ENCODE assay signal across 8 cellular contexts in genomic region chr10:104711167-104711765, GRCh38.
"Had no signal": no experiment of that assay in that cellular context is flagged by ENCODE, and none has a peak within 500 bp of the region (broad histone marks: within the 10 kb centered on the region; RNA-seq: fewer than 3 reads in every experiment).

No MANE protein-coding gene starts in this region.

- H3K4me1 ChIP-seq: psoas muscle had no signal

- H3K4me3 ChIP-seq: psoas muscle had no signal

- H3K27ac ChIP-seq: psoas muscle had no signal

- DNase-seq: activated CD4-positive, alpha-beta T cell treated with anti-CD3 and anti-CD28 coated beads for 36 hours; activated CD8-positive, alpha-beta memory T cell treated with anti-CD3 and anti-CD28 coated beads, Interleukin-2, amount 50 U/mL, for 4 hours; activated CD8-positive, alpha-beta T cell treated with anti-CD3 and anti-CD28 coated beads for 36 hours; effector memory CD8-positive, alpha-beta T cell; hippocampal formation; natural killer cell; psoas muscle; stimulated activated CD4-positive, alpha-beta T cell treated with anti-CD3 and anti-CD28 coated beads, Interleukin-4, amount 100 ng/mL, for 1 hour had no signal

- H3K9me3 ChIP-seq: psoas muscle had no signal

- ATAC-seq: activated CD4-positive, alpha-beta T cell treated with anti-CD3 and anti-CD28 coated beads for 36 hours; activated CD8-positive, alpha-beta T cell treated with anti-CD3 and anti-CD28 coated beads for 36 hours; effector memory CD8-positive, alpha-beta T cell; natural killer cell; psoas muscle had no signal
